ENCODE assay signal across 17 cellular contexts in genomic region chr17:74970395-74970794, GRCh38. TPM values are rescaled to one million over a fixed set of nuclear protein-coding genes. Genes with fewer than 3 reads are reported as not detected.
DNase-seq lines count a peak whose midpoint lies in the region; ATAC-seq and TF ChIP-seq lines count a peak whose summit lies in the region.
"Had no signal": no experiment of that assay in that cellular context is flagged by ENCODE, and none has a peak within 500 bp of the region (broad histone marks: within the 10 kb centered on the region; RNA-seq: fewer than 3 reads in every experiment).

No MANE protein-coding gene starts in this region.

- no peaks in the 10 kb centered on the region for H3K9me3 Mint-ChIP-seq in activated T-helper 2 cell treated with anti-CD3 and anti-CD28 coated beads, Interferon-gamma antibody, Interleukin-2, Interleukin-4, amounts not matched to agents 10 μg/mL and 5 μg/mL and 100 μg/mL, durations not matched to agents 14 hours and 24 hours and 36 hours
- H3K9me3 Mint-ChIP-seq: activated B cell treated with CpG ODN at 0.5 μM for 24 hours had no signal

- no peaks in the 10 kb centered on the region for H3K36me3 ChIP-seq in left lung
- no peaks in the 10 kb centered on the region for H3K36me3 ChIP-seq in prostate gland

- no peak overlapping the region for H3K27ac Mint-ChIP-seq in activated T-helper 2 cell treated with anti-CD3 and anti-CD28 coated beads, Interferon-gamma antibody, Interleukin-2, Interleukin-4, amounts not matched to agents 10 μg/mL and 5 μg/mL and 100 μg/mL, durations not matched to agents 14 hours and 24 hours and 36 hours
- H3K27ac Mint-ChIP-seq: activated B cell treated with CpG ODN at 0.5 μM for 24 hours; activated CD8-positive, alpha-beta memory T cell treated with anti-CD3 and anti-CD28 coated beads, Interleukin-2, amount 10 ng/mL, durations not matched to agents 7 days and 5 days had no signal

- DNase-seq in LNCaP clone FGC (ENCODE audit: low read depth), result no peak
- peak; percentile 33 for DNase-seq in dermis blood vessel endothelial cell
- DNase-seq in left lung, result no peak
- DNase-seq in prostate gland (ENCODE audit: low spot score), result no peak
- DNase-seq in DMS53 treated with DMSO at 0.1 percent for 48 hours (lab: John Stamatoyannopoulos, UW; ENCODE audit: unreplicated experiment), result no peak
- DNase-seq in activated T-helper 2 cell treated with anti-CD3 and anti-CD28 coated beads, Interferon-gamma antibody, Interleukin-2, Interleukin-4, amounts not matched to agents 10 μg/mL and 5 μg/mL and 100 μg/mL, durations not matched to agents 14 hours and 24 hours and 36 hours (ENCODE audit: low spot score), result no peak
- DNase-seq in GM20000 (ENCODE audit: low spot score), result no peak
- DNase-seq: activated B cell treated with CpG ODN at 0.5 μM for 24 hours; activated CD8-positive, alpha-beta memory T cell treated with anti-CD3 and anti-CD28 coated beads, Interleukin-2, amount 10 ng/mL, durations not matched to agents 7 days and 5 days; activated naive CD4-positive, alpha-beta T cell treated with anti-CD3 and anti-CD28 coated beads, Interleukin-2, amount 50 U/mL, for 16 hours; mesenchymal stem cell; MV-4-11; stimulated activated CD4-positive, alpha-beta T cell treated with anti-CD3 and anti-CD28 coated beads, Interleukin-2, amount 100 ng/mL, for 48 hours had no signal

- no peak for TF ChIP-seq POLR2A in prostate gland (IDR thresholded peaks at IDR 0.05)

- no peak overlapping the region for H3K4me3 Mint-ChIP-seq in activated T-helper 2 cell treated with anti-CD3 and anti-CD28 coated beads, Interferon-gamma antibody, Interleukin-2, Interleukin-4, amounts not matched to agents 10 μg/mL and 5 μg/mL and 100 μg/mL, durations not matched to agents 14 hours and 24 hours and 36 hours (ENCODE audit: low read depth)
- H3K4me3 Mint-ChIP-seq: activated B cell treated with CpG ODN at 0.5 μM for 24 hours; activated CD8-positive, alpha-beta memory T cell treated with anti-CD3 and anti-CD28 coated beads, Interleukin-2, amount 10 ng/mL, durations not matched to agents 7 days and 5 days had no signal

- peaks cover 6% of the 10 kb centered on the region for H3K4me1 Mint-ChIP-seq in activated T-helper 2 cell treated with anti-CD3 and anti-CD28 coated beads, Interferon-gamma antibody, Interleukin-2, Interleukin-4, amounts not matched to agents 10 μg/mL and 5 μg/mL and 100 μg/mL, durations not matched to agents 14 hours and 24 hours and 36 hours (ENCODE audit: low read depth)

- H3K4me3 ChIP-seq in LNCaP clone FGC (ENCODE audit: low read depth, low read length), result peak overlapping the region; percentile 87; the same call in 1 of the 2 replicates
- peak overlapping the region in 1 of 2 donors; percentile 69 for H3K4me3 ChIP-seq in left lung
- peak overlapping the region in 1 of 2 donors; percentile 65 for H3K4me3 ChIP-seq in prostate gland

- H3K9me3 ChIP-seq in left lung (no peaks in the 10 kb centered on the region), prostate gland (no peaks in the 10 kb centered on the region)

- H3K36me3 Mint-ChIP-seq in activated T-helper 2 cell treated with anti-CD3 and anti-CD28 coated beads, Interferon-gamma antibody, Interleukin-2, Interleukin-4, amounts not matched to agents 10 μg/mL and 5 μg/mL and 100 μg/mL, durations not matched to agents 14 hours and 24 hours and 36 hours (ENCODE audit: low read depth), result no peaks in the 10 kb centered on the region
- H3K36me3 Mint-ChIP-seq: activated CD8-positive, alpha-beta memory T cell treated with anti-CD3 and anti-CD28 coated beads, Interleukin-2, amount 10 ng/mL, durations not matched to agents 7 days and 5 days had no signal

- peak overlapping the region; percentile 19 to 58 for H3K27ac ChIP-seq in left lung
- peak overlapping the region; percentile 74 to 78 for H3K27ac ChIP-seq in prostate gland

- no peak for TF ChIP-seq CTCF in LNCaP clone FGC (IDR thresholded peaks at IDR 0.05; ENCODE audit: control insufficient read depth, extremely low read depth, insufficient read depth)
- TF ChIP-seq CTCF in left lung (IDR thresholded peaks at IDR 0.05), result no peak
- no peak for TF ChIP-seq CTCF in prostate gland (IDR thresholded peaks at IDR 0.05)
- no peak for TF ChIP-seq CTCF in GM20000 (IDR thresholded peaks at IDR 0.05; ENCODE audit: extremely low read depth, missing control alignments)

- H3K27me3 ChIP-seq in left lung (peaks cover 7 to 53% of the 10 kb centered on the region in 2 donors), prostate gland (replicated peaks; ENCODE audit: insufficient read depth) (no peaks in the 10 kb centered on the region)

- peaks cover 0 to 17% of the 10 kb centered on the region in 2 donors for H3K4me1 ChIP-seq in left lung
- H3K4me1 ChIP-seq in prostate gland (replicated peaks), result peaks cover 6% of the 10 kb centered on the region

- ATAC-seq in left lung (no peak), HG03565 (IDR thresholded peaks at IDR 0.05; ENCODE audit: unreplicated experiment) (no peak)
- ATAC-seq: activated CD8-positive, alpha-beta memory T cell treated with anti-CD3 and anti-CD28 coated beads, Interleukin-2, amount 10 ng/mL, durations not matched to agents 7 days and 5 days had no signal

- H3K27me3 Mint-ChIP-seq in activated T-helper 2 cell treated with anti-CD3 and anti-CD28 coated beads, Interferon-gamma antibody, Interleukin-2, Interleukin-4, amounts not matched to agents 10 μg/mL and 5 μg/mL and 100 μg/mL, durations not matched to agents 14 hours and 24 hours and 36 hours (ENCODE audit: low read depth), result peaks cover 21% of the 10 kb centered on the region

- intact Hi-C loops in left lung (cut with DNase I), result no loop called here
- intact Hi-C loops in prostate gland (cut with DNase I), result no loop called here
- intact Hi-C loops in activated T-helper 2 cell treated with anti-CD3 and anti-CD28 coated beads, Interferon-gamma antibody, Interleukin-2, Interleukin-4, amounts not matched to agents 10 μg/mL and 5 μg/mL and 100 μg/mL, durations not matched to agents 14 hours and 24 hours and 36 hours (cut with micrococcal nuclease), result no loop called here

- WGBS in prostate gland, result 90% methylated on average over 3 of the region's 3 CpGs

RNA-seq across cellular contexts. Expression of gene HID1, which starts 2.2 kb away (rescaled TPM):
- total RNA-seq in dermis blood vessel endothelial cell, result 53.8 and 65.1 TPM in 2 replicates
- 10 to 100 TPM; 32.1 to 39.7 TPM for total RNA-seq in left lung
- 100 to 1,000 TPM in 1 of 2 donors, 10 to 100 TPM in 1; 87.1 to 101 TPM for total RNA-seq in prostate gland
- total RNA-seq in activated T-helper 2 cell treated with anti-CD3 and anti-CD28 coated beads, Interferon-gamma antibody, Interleukin-2, Interleukin-4, amounts not matched to agents 10 μg/mL and 5 μg/mL and 100 μg/mL, durations not matched to agents 14 hours and 24 hours and 36 hours, result 0.07 and 0.37 TPM in 2 replicates
- total RNA-seq: activated CD8-positive, alpha-beta memory T cell treated with anti-CD3 and anti-CD28 coated beads, Interleukin-2, amount 10 ng/mL, durations not matched to agents 7 days and 5 days had no signal

RNA-seq across cellular contexts. Expression of gene CDR2L, which starts 17.0 kb away (rescaled TPM):
- 19.1 and 23.5 TPM in 2 replicates for total RNA-seq in dermis blood vessel endothelial cell
- total RNA-seq in left lung, result 10 to 100 TPM; 22.9 to 41.2 TPM
- total RNA-seq in prostate gland, result 10 to 100 TPM; 13.7 to 34.9 TPM
- 2.3 and 2.4 TPM in 2 replicates for total RNA-seq in activated T-helper 2 cell treated with anti-CD3 and anti-CD28 coated beads, Interferon-gamma antibody, Interleukin-2, Interleukin-4, amounts not matched to agents 10 μg/mL and 5 μg/mL and 100 μg/mL, durations not matched to agents 14 hours and 24 hours and 36 hours
- total RNA-seq: activated B cell treated with CpG ODN at 0.5 μM for 24 hours had no signal

RNA-seq across cellular contexts. Expression of gene OTOP3, which starts 34.7 kb away (rescaled TPM):
- not detected in 2 replicates for total RNA-seq in dermis blood vessel endothelial cell
- total RNA-seq in left lung, result not detected
- not detected for total RNA-seq in prostate gland
- total RNA-seq in activated T-helper 2 cell treated with anti-CD3 and anti-CD28 coated beads, Interferon-gamma antibody, Interleukin-2, Interleukin-4, amounts not matched to agents 10 μg/mL and 5 μg/mL and 100 μg/mL, durations not matched to agents 14 hours and 24 hours and 36 hours, result not detected in 2 replicates
- total RNA-seq: activated B cell treated with CpG ODN at 0.5 μM for 24 hours; activated CD8-positive, alpha-beta memory T cell treated with anti-CD3 and anti-CD28 coated beads, Interleukin-2, amount 10 ng/mL, durations not matched to agents 7 days and 5 days; cerebellum; fibroblast of lung; HT1080 had no signal

RNA-seq across cellular contexts. Expression of gene MRPL58, which starts 42.1 kb away (rescaled TPM):
- total RNA-seq in dermis blood vessel endothelial cell (24.7 and 35.6 TPM in 2 replicates), left lung (10 to 100 TPM; 25.7 to 32.8 TPM), prostate gland (10 to 100 TPM; 28.4 to 73.8 TPM)
- total RNA-seq in activated T-helper 2 cell treated with anti-CD3 and anti-CD28 coated beads, Interferon-gamma antibody, Interleukin-2, Interleukin-4, amounts not matched to agents 10 μg/mL and 5 μg/mL and 100 μg/mL, durations not matched to agents 14 hours and 24 hours and 36 hours, result 65.4 and 68.1 TPM in 2 replicates

RNA-seq across cellular contexts. Expression of gene OTOP2, which starts 46.3 kb away (rescaled TPM):
- total RNA-seq in dermis blood vessel endothelial cell (not detected in 2 replicates), left lung (not detected), prostate gland (under 1 TPM in 1 of 2 donors, not detected in 1; 0.85 TPM)
- total RNA-seq in activated T-helper 2 cell treated with anti-CD3 and anti-CD28 coated beads, Interferon-gamma antibody, Interleukin-2, Interleukin-4, amounts not matched to agents 10 μg/mL and 5 μg/mL and 100 μg/mL, durations not matched to agents 14 hours and 24 hours and 36 hours, result not detected in 2 replicates
- total RNA-seq: activated B cell treated with CpG ODN at 0.5 μM for 24 hours; activated CD8-positive, alpha-beta memory T cell treated with anti-CD3 and anti-CD28 coated beads, Interleukin-2, amount 10 ng/mL, durations not matched to agents 7 days and 5 days; cerebellum; fibroblast of lung; HT1080 had no signal

Comparison
In these comparisons a context has a peak if more than half of its experiments do, and no peak if none do; other contexts are left out.
1. RNA of gene HID1, which starts 2.2 kb away (total RNA-seq): 87.1 to 101 TPM in prostate gland, 53.8 to 65.1 TPM in dermis blood vessel endothelial cell and 32.1 to 39.7 TPM in left lung; 0.07 to 0.37 TPM in activated T-helper 2 cell treated with anti-CD3 and anti-CD28 coated beads, Interferon-gamma antibody, Interleukin-2, Interleukin-4, amounts not matched to agents 10 μg/mL and 5 μg/mL and 100 μg/mL, durations not matched to agents 14 hours and 24 hours and 36 hours; every median in the first group is over 10 times any median in the second.